Comparison of ENCODE assay signal across 20 cellular contexts in genomic region chr3:171242951-171243350, GRCh38.
DNase-seq lines count a peak whose midpoint lies in the region; ATAC-seq and TF ChIP-seq lines count a peak whose summit lies in the region.
"Had no signal": no experiment of that assay in that cellular context is flagged by ENCODE, and none has a peak within 500 bp of the region (broad histone marks: within the 10 kb centered on the region; RNA-seq: fewer than 3 reads in every experiment).

No MANE protein-coding gene starts in this region.

- TF ChIP-seq CTCF in LNCaP clone FGC (IDR thresholded peaks at IDR 0.05; ENCODE audit: control insufficient read depth, extremely low read depth, insufficient read depth) = no peak
- no peak for TF ChIP-seq CTCF in PC-9 (conservative IDR thresholded peaks at IDR 0.05)

- no peaks in the 10 kb centered on the region for H3K27me3 Mint-ChIP-seq in activated CD4-positive, alpha-beta T cell treated with anti-CD3 and anti-CD28 coated beads, Interleukin-2, amount 10 ng/mL, durations not matched to agents 24 days and 14 days
- H3K27me3 Mint-ChIP-seq: B cell; CD4-positive, alpha-beta T cell had no signal

- peak overlapping the region; percentile 6; the same call in 1 of the 2 replicates for H3K4me2 ChIP-seq in PC-9
- H3K4me2 ChIP-seq: A549; BLaER1 treated with 17β-estradiol and CSF1 and Interleukin-3, amounts not matched to agents 10 nM and 100 nM had no signal

- H4K20me1 ChIP-seq in PC-9 (ENCODE audit: insufficient read depth) = no peaks in the 10 kb centered on the region
- H4K20me1 ChIP-seq: BLaER1 treated with 17β-estradiol and CSF1 and Interleukin-3, amounts not matched to agents 10 nM and 100 nM had no signal

- H3K4me3 Mint-ChIP-seq in activated CD4-positive, alpha-beta T cell treated with anti-CD3 and anti-CD28 coated beads, Interleukin-2, amount 10 ng/mL, durations not matched to agents 24 days and 14 days = no peak overlapping the region
- H3K4me3 Mint-ChIP-seq: B cell; CD4-positive, alpha-beta T cell; CD8-positive, alpha-beta T cell had no signal

- CTCF ChIA-PET in PC-9 (lab: Charles Lee) = no interaction called here

- H3K9me3 Mint-ChIP-seq in activated CD4-positive, alpha-beta T cell treated with anti-CD3 and anti-CD28 coated beads, Interleukin-2, amount 10 ng/mL, durations not matched to agents 24 days and 14 days = peaks cover 3% of the 10 kb centered on the region
- H3K9me3 Mint-ChIP-seq: CD8-positive, alpha-beta T cell had no signal

- no peak overlapping the region for H3K27ac ChIP-seq in PC-9
- H3K27ac ChIP-seq: 22Rv1; A549; BLaER1 treated with 17β-estradiol and CSF1 and Interleukin-3, amounts not matched to agents 10 nM and 100 nM; C4-2B had no signal

- DNase-seq in activated CD4-positive, alpha-beta T cell treated with anti-CD3 and anti-CD28 coated beads, Interleukin-2, amount 10 ng/mL, durations not matched to agents 24 days and 14 days = peak; percentile 22
- no peak for DNase-seq in activated CD4-positive, alpha-beta T cell treated with anti-CD3 and anti-CD28 coated beads for 48 hours
- peak; percentile 22 for DNase-seq in LNCaP clone FGC (ENCODE audit: low read depth)
- DNase-seq in PC-9 = no peak
- DNase-seq in amygdala (lab: John Stamatoyannopoulos, UW) = no peak
- DNase-seq in NCI-H1092 treated with DMSO at 0.1 percent for 48 hours (lab: John Stamatoyannopoulos, UW) = no peak
- DNase-seq: AML-193; Caco-2; Calu3; CD4-positive, alpha-beta T cell; CD8-positive, alpha-beta T cell; DMS79 treated with DMSO at 0.1 percent for 48 hours; GF-D8 had no signal

- H3K9me3 ChIP-seq in PC-9 (ENCODE audit: insufficient read depth, low read depth) = no peaks in the 10 kb centered on the region
- H3K9me3 ChIP-seq: A549; BLaER1 treated with 17β-estradiol and CSF1 and Interleukin-3, amounts not matched to agents 10 nM and 100 nM; Caco-2 had no signal

- no peaks in the 10 kb centered on the region; the same call in 1 of the 2 replicates for H3F3A ChIP-seq in PC-9 (ENCODE audit: insufficient read depth, low read depth)

- no peaks in the 10 kb centered on the region for H3K79me2 ChIP-seq in PC-9 (ENCODE audit: low read depth)

- no peaks in the 10 kb centered on the region for H3K9me2 ChIP-seq in PC-9 (ENCODE audit: insufficient read depth)

- intact Hi-C loops in activated CD4-positive, alpha-beta T cell treated with anti-CD3 and anti-CD28 coated beads, Interleukin-2, amount 10 ng/mL, durations not matched to agents 24 days and 14 days (cut with micrococcal nuclease) = no loop called here
- intact Hi-C loops in PC-9 (cut with micrococcal nuclease; ENCODE audit: unreplicated experiment) = no loop called here

- POLR2A ChIA-PET in PC-9 (lab: Charles Lee; ENCODE audit: unreplicated experiment) = no interaction called here

- peak; percentile 33 for ATAC-seq in esophagus mucosa
- no peak for ATAC-seq in HG03342 (IDR thresholded peaks at IDR 0.05; ENCODE audit: unreplicated experiment)
- ATAC-seq: A549; CD8-positive, alpha-beta T cell had no signal

- H3K36me3 ChIP-seq in PC-9 (ENCODE audit: low read depth) = no peaks in the 10 kb centered on the region
- H3K36me3 ChIP-seq: BLaER1 treated with 17β-estradiol and CSF1 and Interleukin-3, amounts not matched to agents 10 nM and 100 nM had no signal

- H3K4me1 ChIP-seq in PC-9 (replicated peaks; ENCODE audit: insufficient read depth) = peaks cover 12% of the 10 kb centered on the region
- H3K4me1 ChIP-seq: A549, Caco-2 had no signal

- H2AFZ ChIP-seq in PC-9 = no peak overlapping the region

- peaks cover 7% of the 10 kb centered on the region for H3K36me3 Mint-ChIP-seq in activated CD4-positive, alpha-beta T cell treated with anti-CD3 and anti-CD28 coated beads, Interleukin-2, amount 10 ng/mL, durations not matched to agents 24 days and 14 days (ENCODE audit: low read depth)

- H3K4me3 ChIP-seq in LNCaP clone FGC (ENCODE audit: low read depth, low read length) = no peak overlapping the region
- no peak overlapping the region for H3K4me3 ChIP-seq in PC-9
- H3K4me3 ChIP-seq: A549; BLaER1 treated with 17β-estradiol and CSF1 and Interleukin-3, amounts not matched to agents 10 nM and 100 nM had no signal

- no peak overlapping the region for H3K27ac Mint-ChIP-seq in activated CD4-positive, alpha-beta T cell treated with anti-CD3 and anti-CD28 coated beads, Interleukin-2, amount 10 ng/mL, durations not matched to agents 24 days and 14 days
- H3K27ac Mint-ChIP-seq: B cell; CD4-positive, alpha-beta T cell; CD8-positive, alpha-beta T cell had no signal

- BruUV-seq in PC-9 (replicated peaks; lab: Mats Ljungman, UMichigan) = no TSS peak

- no peaks in the 10 kb centered on the region for H3K27me3 ChIP-seq in PC-9 (ENCODE audit: insufficient read depth, low read depth)
- H3K27me3 ChIP-seq: BLaER1 treated with 17β-estradiol and CSF1 and Interleukin-3, amounts not matched to agents 10 nM and 100 nM had no signal

- H3K4me1 Mint-ChIP-seq in activated CD4-positive, alpha-beta T cell treated with anti-CD3 and anti-CD28 coated beads, Interleukin-2, amount 10 ng/mL, durations not matched to agents 24 days and 14 days = peaks cover 2% of the 10 kb centered on the region
- H3K4me1 Mint-ChIP-seq: B cell had no signal

Comparison
In these comparisons a context has a peak if more than half of its experiments do, and no peak if none do; other contexts are left out.
1. DNase-seq: peak in activated CD4-positive, alpha-beta T cell treated with anti-CD3 and anti-CD28 coated beads, Interleukin-2, amount 10 ng/mL, durations not matched to agents 24 days and 14 days (single experiment) and LNCaP clone FGC (single experiment); none in activated CD4-positive, alpha-beta T cell treated with anti-CD3 and anti-CD28 coated beads for 48 hours (single experiment), PC-9 (0 of 2), amygdala (0 of 56) and NCI-H1092 treated with DMSO at 0.1 percent for 48 hours (single experiment).